9 cellular contexts compared by ENCODE assay signal in the genomic region with DNA sequence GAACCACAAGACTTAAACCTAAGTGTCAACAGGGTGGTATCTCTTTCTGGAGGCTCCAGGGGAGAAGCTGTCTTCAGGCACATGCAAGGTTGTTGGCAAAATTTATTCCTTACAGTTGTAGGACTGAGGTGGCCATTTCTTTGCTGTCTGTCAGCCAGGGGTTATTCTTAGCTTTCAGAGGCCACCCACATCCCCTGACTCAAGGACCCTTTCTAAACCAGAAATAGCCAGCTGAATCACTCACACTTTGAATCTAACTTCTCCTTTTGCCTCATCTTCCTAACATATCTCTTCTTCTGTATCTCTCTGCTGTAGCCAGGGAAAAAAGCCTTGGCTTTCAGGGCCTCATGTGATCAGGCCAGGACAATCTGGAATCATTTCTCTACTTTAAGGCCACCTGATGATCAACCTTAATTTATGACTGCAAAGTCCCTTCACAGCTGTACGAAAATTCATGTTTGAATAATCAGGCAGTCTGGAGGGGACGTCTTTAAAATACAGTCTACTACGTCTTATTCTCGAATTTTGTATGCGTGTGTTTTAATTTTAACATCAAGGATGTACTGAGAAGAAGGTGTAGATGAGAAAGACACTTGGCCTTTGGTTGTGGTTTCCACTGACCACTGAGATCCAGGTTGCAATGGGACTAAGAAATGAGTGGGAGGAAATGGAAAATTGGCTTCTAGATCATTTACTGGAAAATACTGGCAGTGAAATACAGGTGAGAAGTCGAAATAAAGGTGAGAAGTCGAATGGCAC.
DNase-seq lines count a peak whose midpoint lies in the region; ATAC-seq and TF ChIP-seq lines count a peak whose summit lies in the region.
"Had no signal": no experiment of that assay in that cellular context is flagged by ENCODE, and none has a peak within 500 bp of the region (broad histone marks: within the 10 kb centered on the region; RNA-seq: fewer than 3 reads in every experiment).

No MANE protein-coding gene starts in this region.

- intact Hi-C loops in esophagus muscularis mucosa (cut with DNase I) (no loop called here), posterior cingulate gyrus (cut with DNase I) (no loop called here), PC-9 (cut with micrococcal nuclease; ENCODE audit: unreplicated experiment) (no loop called here)

- H3K27me3 ChIP-seq in esophagus muscularis mucosa (no peaks in the 10 kb centered on the region), PC-9 (ENCODE audit: insufficient read depth, low read depth) (no peaks in the 10 kb centered on the region)

- 94% methylated on average over 7 of the region's 7 CpGs for WGBS in esophagus muscularis mucosa

- H3K4me1 ChIP-seq in esophagus muscularis mucosa, result no peaks in the 10 kb centered on the region
- no peaks in the 10 kb centered on the region for H3K4me1 ChIP-seq in PC-9 (replicated peaks; ENCODE audit: insufficient read depth)

- no peak for TF ChIP-seq POLR2A in esophagus muscularis mucosa (IDR thresholded peaks at IDR 0.05; ENCODE audit: low read depth)

- H3K4me2 ChIP-seq in PC-9, result no peak overlapping the region

- H2AFZ ChIP-seq in PC-9, result no peak overlapping the region

- peak; percentile 35 for DNase-seq in GM12865 (ENCODE audit: low read depth)
- peak; percentile 35 for DNase-seq in NOMO-1 treated with DMSO at 0.1 percent for 48 hours (lab: John Stamatoyannopoulos, UW; ENCODE audit: unreplicated experiment)
- DNase-seq in esophagus muscularis mucosa (ENCODE audit: extremely low spot score), result peak; percentile 39
- no peak for DNase-seq in posterior cingulate gyrus
- DNase-seq in PC-9, result no peak
- DNase-seq: PC-3 had no signal

- BruUV-seq in PC-9 (replicated peaks; lab: Mats Ljungman, UMichigan), result no TSS peak

- POLR2A ChIA-PET in PC-9 (lab: Charles Lee; ENCODE audit: unreplicated experiment), result interaction anchor here (0.7 kb wide), 1 partner anchor 637 kb away, joined by 5 read pairs; no protein-coding TSS in a partner anchor

- no peak for TF ChIP-seq EP300 in esophagus muscularis mucosa (IDR thresholded peaks at IDR 0.05)

- 0 out of 2 replicates have a peak, but pooled peaks cover under 1% of the 10 kb centered on the region for H3K9me2 ChIP-seq in PC-9 (ENCODE audit: insufficient read depth)

- no peaks in the 10 kb centered on the region for H3K9me3 ChIP-seq in esophagus muscularis mucosa
- H3K9me3 ChIP-seq in PC-9 (ENCODE audit: insufficient read depth, low read depth), result no peaks in the 10 kb centered on the region

- TF ChIP-seq CTCF in GM12865 (IDR thresholded peaks at IDR 0.05; ENCODE audit: insufficient read depth, low read depth, low read length, missing control alignments), result no peak
- no peak for TF ChIP-seq CTCF in esophagus muscularis mucosa (IDR thresholded peaks at IDR 0.05)
- TF ChIP-seq CTCF in PC-9 (conservative IDR thresholded peaks at IDR 0.05), result no peak

- H3K27ac ChIP-seq in esophagus muscularis mucosa (replicated peaks in 1 of 4) (no peak overlapping the region), PC-9 (no peak overlapping the region)

- no peaks in the 10 kb centered on the region for H3K79me2 ChIP-seq in PC-9 (ENCODE audit: low read depth)

- H3K36me3 ChIP-seq in esophagus muscularis mucosa, result no peaks in the 10 kb centered on the region
- no peaks in the 10 kb centered on the region for H3K36me3 ChIP-seq in PC-9 (ENCODE audit: low read depth)

- no peaks in the 10 kb centered on the region for H3F3A ChIP-seq in PC-9 (ENCODE audit: insufficient read depth, low read depth)

- CTCF ChIA-PET in PC-9 (lab: Charles Lee), result interaction anchor here (0.7 kb wide), 1 partner anchor 70 kb away, joined by 3 read pairs; no protein-coding TSS in a partner anchor

- H4K20me1 ChIP-seq in PC-9 (ENCODE audit: insufficient read depth), result no peaks in the 10 kb centered on the region

- H3K4me3 ChIP-seq in GM12865 (ENCODE audit: low read depth, low read length) (no peak overlapping the region), esophagus muscularis mucosa (no peak overlapping the region), PC-9 (no peak overlapping the region)

- ATAC-seq in GM21576 (IDR thresholded peaks at IDR 0.05; ENCODE audit: unreplicated experiment) (peak; percentile 22), GM19467 (IDR thresholded peaks at IDR 0.05; ENCODE audit: unreplicated experiment) (no peak), HG03108 (IDR thresholded peaks at IDR 0.05; ENCODE audit: unreplicated experiment) (no peak)
- ATAC-seq: PC-3 had no signal

Comparison
In these comparisons a context has a peak if more than half of its experiments do, and no peak if none do; other contexts are left out.
1. DNase-seq: peak in GM12865 (single experiment), NOMO-1 treated with DMSO at 0.1 percent for 48 hours (single experiment) and esophagus muscularis mucosa (single experiment); none in posterior cingulate gyrus (0 of 10) and PC-9 (0 of 2).